Comparison of ENCODE assay signal across 30 cellular contexts in genomic region chr6:6897140-6897539, GRCh38.
"Had no signal": no experiment of that assay in that cellular context is flagged by ENCODE, and none has a peak within 500 bp of the region (broad histone marks: within the 10 kb centered on the region; RNA-seq: fewer than 3 reads in every experiment).

No MANE protein-coding gene starts in this region.

- H3K36me3 ChIP-seq: esophagus muscularis mucosa, heart right ventricle, lower lobe of right lung, ovary, sigmoid colon, spleen, suprapubic skin, thyroid gland had no signal

- H3K4me1 ChIP-seq: sigmoid colon, thyroid gland had no signal

- H3K27me3 ChIP-seq: foreskin keratinocyte, heart right ventricle, ovary, spleen, suprapubic skin, thyroid gland had no signal

- H3K9me3 Mint-ChIP-seq: immature natural killer cell; natural killer cell treated with Interleukin-12 subunit alpha and Interleukin-12 subunit beta and Interleukin-15 and Interleukin-18, amount 100 ng/mL, for 72 hours had no signal

- FAIRE-seq: endothelial cell of umbilical vein had no signal

- DNase-seq: dermis blood vessel endothelial cell; effector memory CD4-positive, alpha-beta T cell; foreskin keratinocyte; glutamatergic neuron; heart right ventricle; hypothalamus; immature natural killer cell; islet precursor cell; kidney glomerular epithelial cell; left ventricle myocardium superior; lower lobe of right lung; naive B cell; nucleus accumbens; ovary; posterior cingulate gyrus; psoas muscle; right cardiac atrium; sigmoid colon; spleen; stimulated activated CD4-positive, alpha-beta T cell treated with anti-CD3 and anti-CD28 coated beads, Interleukin-15, amount 100 ng/mL, for 24 hours; stimulated activated CD4-positive, alpha-beta T cell treated with anti-CD3 and anti-CD28 coated beads, Interleukin-2, amount 100 ng/mL, for 48 hours; stimulated activated naive B cell treated with anti-CD40 and anti-IgM and Interleukin-4, amounts not matched to agents 10 μg/mL and 1 μg/mL and 100 μg/mL, for 72 hours; thyroid gland; trophoblast cell had no signal

- H3K4me3 ChIP-seq: coronary artery, esophagus muscularis mucosa, heart right ventricle, lower lobe of right lung, ovary, psoas muscle, sigmoid colon, spleen, suprapubic skin, thyroid gland had no signal

- H3K36me3 Mint-ChIP-seq: immature natural killer cell; naive B cell; natural killer cell treated with Interleukin-12 subunit alpha and Interleukin-12 subunit beta and Interleukin-15 and Interleukin-18, amount 100 ng/mL, for 72 hours; stimulated activated naive B cell treated with anti-CD40 and anti-IgM and Interleukin-4, amounts not matched to agents 10 μg/mL and 1 μg/mL and 100 μg/mL, for 72 hours had no signal

- H3K27ac ChIP-seq: coronary artery, esophagus muscularis mucosa, foreskin keratinocyte, heart right ventricle, lower lobe of right lung, ovary, psoas muscle, sigmoid colon, spleen, suprapubic skin, thyroid gland had no signal

- H3K27me3 Mint-ChIP-seq: stimulated activated naive B cell treated with anti-CD40 and anti-IgM and Interleukin-4, amounts not matched to agents 10 μg/mL and 1 μg/mL and 100 μg/mL, for 72 hours had no signal

- H3K27ac Mint-ChIP-seq: immature natural killer cell; natural killer cell treated with Interleukin-12 subunit alpha and Interleukin-12 subunit beta and Interleukin-15 and Interleukin-18, amount 100 ng/mL, for 72 hours; stimulated activated naive B cell treated with anti-CD40 and anti-IgM and Interleukin-4, amounts not matched to agents 10 μg/mL and 1 μg/mL and 100 μg/mL, for 72 hours; stimulated activated naive CD8-positive, alpha-beta T cell treated with anti-CD3 and anti-CD28 coated beads, Interleukin-15, Interleukin-2, amounts not matched to agents 100 ng/mL and 50 ng/mL, for 24 hours had no signal

- H3K4me3 Mint-ChIP-seq: immature natural killer cell; naive B cell; natural killer cell treated with Interleukin-12 subunit alpha and Interleukin-12 subunit beta and Interleukin-15 and Interleukin-18, amount 100 ng/mL, for 72 hours; stimulated activated naive B cell treated with anti-CD40 and anti-IgM and Interleukin-4, amounts not matched to agents 10 μg/mL and 1 μg/mL and 100 μg/mL, for 72 hours; stimulated activated naive CD8-positive, alpha-beta T cell treated with anti-CD3 and anti-CD28 coated beads, Interleukin-15, Interleukin-2, amounts not matched to agents 100 ng/mL and 50 ng/mL, for 24 hours had no signal

- H3K9me3 ChIP-seq: esophagus muscularis mucosa, heart right ventricle, lower lobe of right lung, ovary, psoas muscle, sigmoid colon, spleen, suprapubic skin, thyroid gland had no signal
